Comparison of ENCODE assay signal across 13 cellular contexts in genomic region chr2:100554788-100555407, GRCh38. TPM values are rescaled to one million over a fixed set of nuclear protein-coding genes. Genes with fewer than 3 reads are reported as not detected.
DNase-seq lines count a peak whose midpoint lies in the region; ATAC-seq, FAIRE-seq and TF ChIP-seq lines count a peak whose summit lies in the region.
"Had no signal": no experiment of that assay in that cellular context is flagged by ENCODE, and none has a peak within 500 bp of the region (broad histone marks: within the 10 kb centered on the region; RNA-seq: fewer than 3 reads in every experiment).

No MANE protein-coding gene starts in this region.

- H3K27me3 ChIP-seq in upper lobe of right lung = no peaks in the 10 kb centered on the region
- no peaks in the 10 kb centered on the region for H3K27me3 ChIP-seq in Caco-2 (replicated peaks; ENCODE audit: control insufficient read depth, insufficient read depth, low read length)
- H3K27me3 ChIP-seq: esophagus muscularis mucosa had no signal

- H3K36me3 Mint-ChIP-seq in glutamatergic neuron (ENCODE audit: unreplicated experiment) (no peaks in the 10 kb centered on the region), Caco-2 (ENCODE audit: insufficient read depth, unreplicated experiment) (no peaks in the 10 kb centered on the region)

- CTCF ChIA-PET in Caco-2 (lab: Charles Lee) = no interaction called here

- H3K9me3 ChIP-seq in kidney (ENCODE audit: control insufficient read depth in 1 of 2, low read length in 2 of 2) (no peaks in the 10 kb centered on the region), upper lobe of right lung (no peaks in the 10 kb centered on the region), Caco-2 (no peaks in the 10 kb centered on the region)
- H3K9me3 ChIP-seq: esophagus muscularis mucosa had no signal

- POLR2A ChIA-PET in Caco-2 (lab: Charles Lee) = no interaction called here

- no TSS peak for BruUV-seq in Caco-2 (replicated peaks; lab: Mats Ljungman, UMichigan)

- no peak for FAIRE-seq in kidney (lab: Jason Lieb, UNC)
- FAIRE-seq: astrocyte, keratinocyte had no signal

- H3K27me3 Mint-ChIP-seq in glutamatergic neuron (ENCODE audit: unreplicated experiment) = no peaks in the 10 kb centered on the region
- no peaks in the 10 kb centered on the region for H3K27me3 Mint-ChIP-seq in Caco-2 (ENCODE audit: insufficient read depth, unreplicated experiment)

- H3K4me1 Mint-ChIP-seq in glutamatergic neuron (ENCODE audit: low read depth, unreplicated experiment) (peaks cover 1% of the 10 kb centered on the region), Caco-2 (ENCODE audit: low read depth, unreplicated experiment) (peaks cover 6% of the 10 kb centered on the region)

- TF ChIP-seq CTCF in kidney (IDR thresholded peaks at IDR 0.05; ENCODE audit: borderline replicate concordance, extremely low read depth, insufficient read depth) (no peak), upper lobe of right lung (IDR thresholded peaks at IDR 0.05) (no peak), glutamatergic neuron (IDR thresholded peaks at IDR 0.05; ENCODE audit: partially characterized antibody, unreplicated experiment) (no peak), Caco-2 (IDR thresholded peaks at IDR 0.05; ENCODE audit: insufficient read depth in 1 of 2, low read depth in 1 of 2, low read length in 1 of 2, severe bottlenecking in 1 of 2, unreplicated experiment in 1 of 2) (no peak)

- peak; percentile 21 for DNase-seq in SIG-M5 treated with dmso at 0.1 percent for 504 hours (lab: John Stamatoyannopoulos, UW; ENCODE audit: unreplicated experiment)
- no peak for DNase-seq in SIG-M5 (lab: John Stamatoyannopoulos, UW)
- DNase-seq in activated CD8-positive, alpha-beta memory T cell treated with anti-CD3 and anti-CD28 coated beads, Interleukin-2, amount 50 U/mL, for 48 hours = peak; percentile 66
- peak; percentile 66 for DNase-seq in kidney
- peak; percentile 72 for DNase-seq in upper lobe of right lung
- DNase-seq in glutamatergic neuron = no peak
- DNase-seq in germinal center (ENCODE audit: low spot score) = no peak
- DNase-seq in Caco-2 = no peak
- DNase-seq: NCI-H2029 treated with DMSO at 0.1 percent for 48 hours had no signal

- no peak overlapping the region for H3K9ac ChIP-seq in kidney (ENCODE audit: low read length in 2 of 2)

- H3K36me3 ChIP-seq in kidney (ENCODE audit: control insufficient read depth in 1 of 2, insufficient read depth in 2 of 2, low read length in 2 of 2) (no peaks in the 10 kb centered on the region), upper lobe of right lung (no peaks in the 10 kb centered on the region), Caco-2 (ENCODE audit: control insufficient read depth, insufficient read depth, low read length) (no peaks in the 10 kb centered on the region)
- H3K36me3 ChIP-seq: esophagus muscularis mucosa had no signal

- ATAC-seq in upper lobe of right lung = peak; percentile 77

- no peak overlapping the region for H3K4me3 ChIP-seq in kidney (ENCODE audit: low read length in 2 of 2)
- H3K4me3 ChIP-seq in upper lobe of right lung = no peak overlapping the region
- H3K4me3 ChIP-seq in Caco-2 (ENCODE audit: low read depth, low read length) = no peak overlapping the region
- H3K4me3 ChIP-seq: esophagus muscularis mucosa had no signal

- H3K9me3 Mint-ChIP-seq in glutamatergic neuron (ENCODE audit: unreplicated experiment) (peaks cover 2% of the 10 kb centered on the region), Caco-2 (ENCODE audit: unreplicated experiment) (no peaks in the 10 kb centered on the region)

- no peak overlapping the region for H3K4me3 Mint-ChIP-seq in glutamatergic neuron (ENCODE audit: unreplicated experiment)
- no peak overlapping the region for H3K4me3 Mint-ChIP-seq in Caco-2 (ENCODE audit: unreplicated experiment)

- H3K4me1 ChIP-seq in kidney (ENCODE audit: control insufficient read depth in 1 of 2, insufficient read depth in 1 of 2, low read depth in 1 of 2, low read length in 2 of 2) (no peaks in the 10 kb centered on the region), upper lobe of right lung (no peaks in the 10 kb centered on the region), Caco-2 (no peaks in the 10 kb centered on the region)

- intact Hi-C loops in kidney (cut with DNase I) = no loop called here
- intact Hi-C loops in upper lobe of right lung (cut with DNase I) = no loop called here
- intact Hi-C loops in Caco-2 (cut with micrococcal nuclease; ENCODE audit: unreplicated experiment) = no loop called here

- H3K27ac ChIP-seq in kidney (ENCODE audit: low read depth in 2 of 2, low read length in 2 of 2) = no peak overlapping the region
- no peak overlapping the region for H3K27ac ChIP-seq in upper lobe of right lung
- H3K27ac ChIP-seq: 22Rv1, esophagus muscularis mucosa had no signal

- no peak overlapping the region for H3K27ac Mint-ChIP-seq in glutamatergic neuron (ENCODE audit: unreplicated experiment)
- no peak overlapping the region for H3K27ac Mint-ChIP-seq in Caco-2 (ENCODE audit: unreplicated experiment)

RNA-seq across cellular contexts. Expression of gene PDCL3, which starts 7.9 kb away (rescaled TPM):
- 20.1 TPM for total RNA-seq in kidney
- polyA plus RNA-seq in kidney (ENCODE audit: insufficient read depth, low read depth, low replicate concordance) = 29.8 TPM
- total RNA-seq in upper lobe of right lung = 21.6 TPM
- total RNA-seq in glutamatergic neuron (ENCODE audit: unreplicated experiment) = 24.9 TPM
- 21.1 and 21.3 TPM in 2 replicates for total RNA-seq in Caco-2 (2022)

Comparison
In these comparisons a context has a peak if more than half of its experiments do, and no peak if none do; other contexts are left out.
1. DNase-seq: peak in SIG-M5 treated with dmso at 0.1 percent for 504 hours (single experiment), activated CD8-positive, alpha-beta memory T cell treated with anti-CD3 and anti-CD28 coated beads, Interleukin-2, amount 50 U/mL, for 48 hours (single experiment), kidney (single experiment) and upper lobe of right lung (single experiment); none in SIG-M5 (single experiment), glutamatergic neuron (single experiment), germinal center (single experiment) and Caco-2 (0 of 2).